Comparison of ENCODE assay signal across 8 cellular contexts in the genomic region with DNA sequence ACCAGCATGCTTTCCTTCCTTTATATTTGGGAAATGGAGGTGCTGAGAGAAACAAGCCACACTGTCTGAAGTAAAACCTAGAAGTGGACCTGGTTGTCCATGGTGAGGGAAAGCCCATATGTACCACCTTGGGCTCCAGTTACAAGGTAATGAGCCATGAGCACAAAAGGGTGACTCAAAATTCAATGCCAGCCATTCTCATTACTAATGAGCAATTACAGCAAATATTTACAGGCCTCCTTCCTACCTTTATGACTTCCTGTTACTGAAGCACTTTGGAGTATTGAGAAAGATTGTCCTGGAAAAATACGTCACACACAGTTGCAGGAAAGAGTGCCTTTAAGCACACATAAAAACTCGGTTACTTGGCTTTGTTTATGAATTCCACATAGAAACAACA. TPM values are rescaled to one million over a fixed set of nuclear protein-coding genes. Genes with fewer than 3 reads are reported as not detected.
DNase-seq lines count a peak whose midpoint lies in the region; ATAC-seq, FAIRE-seq and TF ChIP-seq lines count a peak whose summit lies in the region.

No MANE protein-coding gene starts in this region.

- FAIRE-seq in A549 (lab: Jason Lieb, UNC), result no peak

- H3K4me2 ChIP-seq in A549 (peak overlapping the region; percentile 67), OCI-LY7 (ENCODE audit: low read length) (no peak overlapping the region)

- peaks cover 10% of the 10 kb centered on the region for H3K9me3 Mint-ChIP-seq in activated T-helper 2 cell treated with anti-CD3 and anti-CD28 coated beads, Interferon-gamma antibody, Interleukin-2, Interleukin-4, amounts not matched to agents 10 μg/mL and 5 μg/mL and 100 μg/mL, durations not matched to agents 14 hours and 24 hours and 36 hours

- TF ChIP-seq CTCF in A549 (IDR thresholded peaks at IDR 0.05), result no peak
- TF ChIP-seq CTCF in ascending aorta (IDR thresholded peaks at IDR 0.05), result no peak
- TF ChIP-seq CTCF in OCI-LY7 (conservative IDR thresholded peaks at IDR 0.05; ENCODE audit: low read length), result no peak

- H3K4me1 ChIP-seq in A549, result peaks cover 100% of the 10 kb centered on the region
- H3K4me1 ChIP-seq in ascending aorta, result peaks cover 28 to 72% of the 10 kb centered on the region in 2 donors
- no peaks in the 10 kb centered on the region for H3K4me1 ChIP-seq in OCI-LY7 (ENCODE audit: insufficient read depth, low read length, poor library complexity, severe bottlenecking)

- intact Hi-C loops in ascending aorta (cut with DNase I) (no loop called here), OCI-LY7 (cut with micrococcal nuclease; ENCODE audit: unreplicated experiment) (no loop called here)
- intact Hi-C loops in activated T-helper 2 cell treated with anti-CD3 and anti-CD28 coated beads, Interferon-gamma antibody, Interleukin-2, Interleukin-4, amounts not matched to agents 10 μg/mL and 5 μg/mL and 100 μg/mL, durations not matched to agents 14 hours and 24 hours and 36 hours (cut with micrococcal nuclease), result no loop called here

- no peaks in the 10 kb centered on the region for H3K27me3 ChIP-seq in ascending aorta

- peak overlapping the region; percentile 71 to 92 for H3K27ac ChIP-seq in A549
- H3K27ac ChIP-seq in ascending aorta, result peak overlapping the region; percentile 71 to 95
- no peak overlapping the region for H3K27ac ChIP-seq in OCI-LY7 (ENCODE audit: low read depth, low read length, poor library complexity, severe bottlenecking)

- ATAC-seq in A549, result peak; percentile 27 to 38; a peak in 4 of 6 replicates
- peak; percentile 39 for ATAC-seq in left lobe of liver

- no peak overlapping the region for H3K4me3 Mint-ChIP-seq in activated T-helper 2 cell treated with anti-CD3 and anti-CD28 coated beads, Interferon-gamma antibody, Interleukin-2, Interleukin-4, amounts not matched to agents 10 μg/mL and 5 μg/mL and 100 μg/mL, durations not matched to agents 14 hours and 24 hours and 36 hours (ENCODE audit: low read depth)

- H3K36me3 ChIP-seq in ascending aorta (no peaks in the 10 kb centered on the region), OCI-LY7 (ENCODE audit: insufficient read depth, low read length) (no peaks in the 10 kb centered on the region)

- peak; percentile 84 to 89; a peak in 3 of 5 replicates for TF ChIP-seq EP300 in A549 (IDR thresholded peaks at IDR 0.05)

- no peak overlapping the region for H3K4me3 ChIP-seq in A549
- H3K4me3 ChIP-seq in ascending aorta, result no peak overlapping the region
- H3K4me3 ChIP-seq in OCI-LY7 (ENCODE audit: low read depth, low read length, poor library complexity, severe bottlenecking), result no peak overlapping the region

- DNase-seq in A549 (ENCODE audit: low read depth in 1 of 2, low spot score in 1 of 2) (peak in 1 of 2 experiments; percentile 83), NCI-H1092 treated with DMSO at 0.1 percent for 48 hours (lab: John Stamatoyannopoulos, UW) (peak; percentile 78), ascending aorta (ENCODE audit: low spot score in 2 of 2) (no peak), left lobe of liver (ENCODE audit: low spot score) (no peak), OCI-LY7 (ENCODE audit: low spot score) (no peak), OCI-M1 (lab: John Stamatoyannopoulos, UW) (no peak), mucosa of gallbladder (ENCODE audit: low spot score) (no peak)
- no peak for DNase-seq in activated T-helper 2 cell treated with anti-CD3 and anti-CD28 coated beads, Interferon-gamma antibody, Interleukin-2, Interleukin-4, amounts not matched to agents 10 μg/mL and 5 μg/mL and 100 μg/mL, durations not matched to agents 14 hours and 24 hours and 36 hours (ENCODE audit: low spot score)

- peaks cover 47% of the 10 kb centered on the region for H3K4me1 Mint-ChIP-seq in activated T-helper 2 cell treated with anti-CD3 and anti-CD28 coated beads, Interferon-gamma antibody, Interleukin-2, Interleukin-4, amounts not matched to agents 10 μg/mL and 5 μg/mL and 100 μg/mL, durations not matched to agents 14 hours and 24 hours and 36 hours (ENCODE audit: low read depth)

- no peak overlapping the region for H2AFZ ChIP-seq in OCI-LY7 (ENCODE audit: low read length)

- no peaks in the 10 kb centered on the region for H3K9me2 ChIP-seq in OCI-LY7 (ENCODE audit: insufficient read depth, low read length)

- peaks cover 31% of the 10 kb centered on the region for H3K27me3 Mint-ChIP-seq in activated T-helper 2 cell treated with anti-CD3 and anti-CD28 coated beads, Interferon-gamma antibody, Interleukin-2, Interleukin-4, amounts not matched to agents 10 μg/mL and 5 μg/mL and 100 μg/mL, durations not matched to agents 14 hours and 24 hours and 36 hours (ENCODE audit: low read depth)

- H3K9me3 ChIP-seq in A549 (peaks cover 10% of the 10 kb centered on the region; the same call in 2 of the 3 replicates), ascending aorta (no peaks in the 10 kb centered on the region), OCI-LY7 (ENCODE audit: low read length) (no peaks in the 10 kb centered on the region)

- CTCF ChIA-PET in A549 (lab: Yijun Ruan, JAX), result interaction anchor here (1.0 to 2.6 kb wide), 7 partner anchors 8 to 313 kb away, joined by 3 to 18 read pairs (median 5); no protein-coding TSS in a partner anchor
- CTCF ChIA-PET in OCI-LY7 (lab: Charles Lee; ENCODE audit: unreplicated experiment), result no interaction called here

- H3K27ac Mint-ChIP-seq in activated T-helper 2 cell treated with anti-CD3 and anti-CD28 coated beads, Interferon-gamma antibody, Interleukin-2, Interleukin-4, amounts not matched to agents 10 μg/mL and 5 μg/mL and 100 μg/mL, durations not matched to agents 14 hours and 24 hours and 36 hours, result no peak overlapping the region

- TF ChIP-seq RAD21 in A549 (conservative IDR thresholded peaks at IDR 0.05 in 1 of 2, IDR thresholded peaks at IDR 0.05 in 1 of 2), result peak in 1 of 2 experiments; percentile 32; a peak in 1 of 5 replicates

- 14% methylated on average over 2 of the region's 2 CpGs for WGBS in A549 (ENCODE audit: missing lambda C conversion rate)

- H3K79me2 ChIP-seq in OCI-LY7 (ENCODE audit: insufficient read depth, low read depth, low read length), result no peaks in the 10 kb centered on the region

- POLR2A ChIA-PET in A549 (lab: Yijun Ruan, JAX) (no interaction called here), OCI-LY7 (lab: Charles Lee) (no interaction called here)

- no TSS peak for BruUV-seq in OCI-LY7 (replicated peaks; lab: Mats Ljungman, UMichigan)

- no peaks in the 10 kb centered on the region for H4K20me1 ChIP-seq in OCI-LY7 (ENCODE audit: insufficient read depth, low read length)

- TF ChIP-seq POLR2A in A549 (IDR thresholded peaks at IDR 0.05; ENCODE audit: low read length), result no peak

- peaks cover 23% of the 10 kb centered on the region for H3K36me3 Mint-ChIP-seq in activated T-helper 2 cell treated with anti-CD3 and anti-CD28 coated beads, Interferon-gamma antibody, Interleukin-2, Interleukin-4, amounts not matched to agents 10 μg/mL and 5 μg/mL and 100 μg/mL, durations not matched to agents 14 hours and 24 hours and 36 hours (ENCODE audit: low read depth)

TF ChIP-seq in A549, 52 proteins besides CTCF, POLR2A, EP300 and RAD21 (continues in another document):
- TF ChIP-seq BCL3 (IDR thresholded peaks at IDR 0.05) (0 out of 3 replicates have a peak, but pooled peaks have one; percentile 73), RCOR1 (IDR thresholded peaks at IDR 0.05; ENCODE audit: low read depth, low read length) (no peak), JUN (IDR thresholded peaks at IDR 0.05) (peak; percentile 57 to 84; a peak in 3 of 5 replicates), CHD4 (IDR thresholded peaks at IDR 0.05; ENCODE audit: borderline replicate concordance) (no peak), MAZ (IDR thresholded peaks at IDR 0.05; ENCODE audit: borderline replicate concordance, low read depth, low read length) (no peak), CEBPB (IDR thresholded peaks at IDR 0.05) (peak; percentile 79 to 81), SMC3 (IDR thresholded peaks at IDR 0.05) (peak; percentile 36; the same call in 1 of the 3 replicates), USF2 (IDR thresholded peaks at IDR 0.05) (no peak)
- TF ChIP-seq, protein P1, sequence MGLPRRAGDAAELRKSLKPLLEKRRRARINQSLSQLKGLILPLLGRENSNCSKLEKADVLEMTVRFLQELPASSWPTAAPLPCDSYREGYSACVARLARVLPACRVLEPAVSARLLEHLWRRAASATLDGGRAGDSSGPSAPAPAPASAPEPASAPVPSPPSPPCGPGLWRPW (IDR thresholded peaks at IDR 0.05), result 0 out of 2 replicates have a peak, but pooled peaks have one; percentile 54

RNA-seq across cellular contexts. Expression of gene EPAS1, which starts 9.1 kb away (rescaled TPM):
- polyA plus RNA-seq in A549 (2011; rRNA removed) (143 and 150 TPM in 2 replicates), A549 (2017; fragmentation: RNase III; extraction: RNeasy Plus Mini Kit Qiagen cat#74134 plus additional on column Dnase treatment) (111 to 128 TPM (median 122 TPM) in 3 replicates)
- polyA plus RNA-seq in A549 (2012; cell fraction: cytosol; rRNA removed), result 60.3 and 78.5 TPM in 2 replicates
- 106 and 115 TPM in 2 replicates for polyA plus RNA-seq in A549 (2012; cell fraction: nucleus; rRNA removed)
- 174 and 229 TPM in 2 replicates for polyA minus RNA-seq in A549 (2011; rRNA and poly(A)+ RNA removed)
- total RNA-seq in ascending aorta (1,738 TPM), left lobe of liver (127 TPM), OCI-LY7 (2022) (0.74 TPM in 1 of 2 replicates, not detected in the other), mucosa of gallbladder (221 TPM)
- total RNA-seq in OCI-LY7 (2014; rRNA removed; shearing (Covaris generic)), result not detected in 2 replicates
- total RNA-seq in activated T-helper 2 cell treated with anti-CD3 and anti-CD28 coated beads, Interferon-gamma antibody, Interleukin-2, Interleukin-4, amounts not matched to agents 10 μg/mL and 5 μg/mL and 100 μg/mL, durations not matched to agents 14 hours and 24 hours and 36 hours, result 100.0 and 102 TPM in 2 replicates

Comparison
In these comparisons a context has a peak if more than half of its experiments do, and no peak if none do; other contexts are left out.
1. RNA of gene EPAS1, which starts 9.1 kb away (total RNA-seq): 1,738 TPM in ascending aorta (single experiment), 221 TPM in mucosa of gallbladder (single experiment), 127 TPM in left lobe of liver (single experiment) and 100.0 to 102 TPM in activated T-helper 2 cell treated with anti-CD3 and anti-CD28 coated beads, Interferon-gamma antibody, Interleukin-2, Interleukin-4, amounts not matched to agents 10 μg/mL and 5 μg/mL and 100 μg/mL, durations not matched to agents 14 hours and 24 hours and 36 hours; 0.74 TPM in OCI-LY7; every median in the first group is over 10 times any median in the second.